11 cellular contexts compared by ENCODE assay signal in the genomic region with DNA sequence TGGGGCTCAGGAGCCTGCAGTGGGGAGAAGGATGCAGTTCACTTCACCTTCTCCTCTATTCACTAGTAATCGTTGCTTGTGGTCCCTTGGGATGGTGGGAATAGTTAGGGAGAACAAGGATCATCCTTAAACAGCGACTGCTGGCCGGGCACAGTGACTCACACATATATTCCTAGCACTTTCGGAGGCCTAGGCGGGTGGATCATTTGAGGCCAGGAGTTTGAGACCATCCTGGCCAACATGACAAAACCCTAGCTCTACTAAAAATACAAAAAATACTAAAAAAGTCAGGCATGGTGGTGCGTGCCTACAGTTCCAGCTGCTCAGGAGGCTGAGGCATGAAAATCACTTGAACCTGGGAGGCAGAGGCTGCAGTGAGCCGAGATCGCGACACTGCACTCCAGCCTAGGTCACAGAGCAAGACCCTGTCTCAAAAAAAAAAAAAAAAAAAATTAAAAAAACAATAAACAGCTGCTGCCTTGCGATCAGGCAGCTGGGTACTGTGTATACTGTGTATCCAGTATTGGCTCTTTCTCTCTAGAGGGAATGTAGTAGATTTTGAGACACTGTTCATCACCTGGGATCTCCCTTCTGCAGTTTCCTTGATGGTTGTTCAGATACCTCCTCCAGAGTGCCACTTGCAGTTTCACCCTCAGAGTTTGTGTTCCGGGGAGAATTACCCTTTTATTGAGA. TPM values are rescaled to one million over a fixed set of nuclear protein-coding genes. Genes with fewer than 3 reads are reported as not detected.
"Had no signal": no experiment of that assay in that cellular context is flagged by ENCODE, and none has a peak within 500 bp of the region (broad histone marks: within the 10 kb centered on the region; RNA-seq: fewer than 3 reads in every experiment).

No MANE protein-coding gene starts in this region.

RNA-seq across cellular contexts. Expression of a gene that starts 59.1 kb away (rescaled TPM):
- total RNA-seq: activated CD4-positive, alpha-beta T cell treated with anti-CD3 and anti-CD28 coated beads, Interleukin-2, amount 10 ng/mL, durations not matched to agents 24 days and 14 days; activated CD8-positive, alpha-beta memory T cell treated with anti-CD3 and anti-CD28 coated beads for 36 hours; activated CD8-positive, alpha-beta T cell treated with anti-CD3 and anti-CD28 coated beads for 36 hours; activated naive CD8-positive, alpha-beta T cell treated with anti-CD3 and anti-CD28 coated beads for 36 hours; activated T-cell treated with anti-CD3 and anti-CD28 coated beads, Interleukin-2, amount 50 U/mL, for 72 hours; activated T-helper 17 cell treated with anti-CD3 and anti-CD28 coated beads, Interleukin-2, amount 50 U/mL, for 72 hours; ascending aorta; cardiac septum; M059J; PC-3; SJCRH30 had no signal
